35 cellular contexts compared by ENCODE assay signal in the genomic region with DNA sequence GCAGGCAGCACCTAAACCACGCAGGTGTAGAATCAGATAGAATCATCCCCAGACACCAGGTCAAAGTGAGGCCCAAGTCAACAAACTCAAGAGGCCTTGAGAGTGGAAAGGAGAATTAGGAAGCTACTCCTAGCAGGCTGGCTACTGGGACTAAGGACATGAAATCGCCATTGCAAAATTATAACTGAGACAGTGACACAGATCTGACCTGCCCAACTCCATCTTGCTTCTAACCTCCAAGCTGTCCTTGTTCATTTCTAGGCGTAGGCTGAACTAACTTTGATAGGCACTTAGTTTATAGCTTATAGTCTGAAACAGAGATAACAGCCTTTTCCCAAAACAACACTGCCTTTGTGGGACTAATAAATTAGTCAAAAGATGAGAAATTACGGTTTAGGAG. TPM values are rescaled to one million over a fixed set of nuclear protein-coding genes. Genes with fewer than 3 reads are reported as not detected.
"Had no signal": no experiment of that assay in that cellular context is flagged by ENCODE, and none has a peak within 500 bp of the region (broad histone marks: within the 10 kb centered on the region; RNA-seq: fewer than 3 reads in every experiment).

No MANE protein-coding gene starts in this region.

- H3K27ac ChIP-seq: coronary artery, esophagus squamous epithelium, heart right ventricle, left ventricle myocardium inferior, lower lobe of right lung, prostate gland, right atrium auricular region, stomach, thyroid gland had no signal

- H3K27ac Mint-ChIP-seq: memory B cell; naive thymus-derived CD4-positive, alpha-beta T cell; nephron progenitor cell had no signal

- H3K9me3 Mint-ChIP-seq: memory B cell, nephron progenitor cell had no signal

- H3K4me3 Mint-ChIP-seq: memory B cell; naive thymus-derived CD4-positive, alpha-beta T cell; nephron progenitor cell had no signal

- H3K36me3 ChIP-seq: esophagus squamous epithelium, heart right ventricle, left ventricle myocardium inferior, lower lobe of right lung, prostate gland, right atrium auricular region, stomach, thyroid gland had no signal

- H3K9me3 ChIP-seq: esophagus squamous epithelium, heart right ventricle, left ventricle myocardium inferior, lower lobe of right lung, prostate gland, right atrium auricular region, stomach, thyroid gland had no signal

- H3K4me2 ChIP-seq: smooth muscle cell had no signal

- ATAC-seq: heart right ventricle; left colon; lower lobe of right lung; naive thymus-derived CD4-positive, alpha-beta T cell; sciatic nerve had no signal

- H3K36me3 Mint-ChIP-seq: memory B cell; naive thymus-derived CD4-positive, alpha-beta T cell had no signal

- H3K27me3 ChIP-seq: esophagus squamous epithelium, heart right ventricle, right atrium auricular region, stomach, thyroid gland had no signal

- H3K4me3 ChIP-seq: coronary artery, esophagus squamous epithelium, heart right ventricle, left ventricle myocardium inferior, lower lobe of right lung, prostate gland, right atrium auricular region, smooth muscle cell, stomach, thyroid gland had no signal

- DNase-seq: dermis blood vessel endothelial cell; effector memory CD4-positive, alpha-beta T cell; esophagus squamous epithelium; foreskin melanocyte; glutamatergic neuron; heart right ventricle; hippocampal formation; kidney glomerular epithelial cell; left colon; left ventricle myocardium inferior; lower lobe of right lung; naive thymus-derived CD4-positive, alpha-beta T cell; nephron progenitor cell; nucleus accumbens; stimulated activated CD4-positive, alpha-beta T cell treated with anti-CD3 and anti-CD28 coated beads, Interleukin-12 subunit alpha, Interleukin-12 subunit beta, amount 100 ng/mL, for 4 hours; stimulated activated CD4-positive, alpha-beta T cell treated with anti-CD3 and anti-CD28 coated beads, Interleukin-1b, Interleukin-23, amount 100 ng/mL, for 48 hours; stimulated activated CD4-positive, alpha-beta T cell treated with anti-CD3 and anti-CD28 coated beads, Interleukin-4, amount 100 ng/mL, for 1 hour; stimulated activated CD8-positive, alpha-beta memory T cell treated with anti-CD3 and anti-CD28 coated beads, Interleukin-4, amount 100 ng/mL, for 48 hours; stimulated activated naive CD4-positive, alpha-beta T cell treated with Interleukin-2 at 50 U/mL for 16 hours; stomach; thyroid gland; trophoblast cell had no signal

- H3K4me1 ChIP-seq: esophagus squamous epithelium, lower lobe of right lung, prostate gland, stomach, thyroid gland had no signal

- H3K4me1 Mint-ChIP-seq: memory B cell; naive thymus-derived CD4-positive, alpha-beta T cell had no signal

RNA-seq across cellular contexts. Expression of gene ACTL7B, which starts 52.8 kb away (rescaled TPM):
- total RNA-seq: dermis blood vessel endothelial cell, endothelial cell of umbilical vein, epithelial cell of proximal tubule, esophagus squamous epithelium, heart right ventricle, left colon, left ventricle myocardium inferior, lower lobe of right lung, mucosa of gallbladder, osteocyte, right atrium auricular region, smooth muscle cell, stomach, subcutaneous adipose tissue, temporal lobe had no signal

RNA-seq across cellular contexts. Expression of gene ACTL7A, which starts 59.1 kb away (rescaled TPM):
- total RNA-seq: dermis blood vessel endothelial cell; endothelial cell of umbilical vein; epithelial cell of proximal tubule; esophagus squamous epithelium; heart right ventricle; left colon; left ventricle myocardium inferior; lower lobe of right lung; mucosa of gallbladder; naive thymus-derived CD4-positive, alpha-beta T cell; osteocyte; right atrium auricular region; sciatic nerve; smooth muscle cell; stomach; subcutaneous adipose tissue; temporal lobe; ureter had no signal
